8 cellular contexts compared by ENCODE assay signal in genomic region chr12:57846577-57847319, GRCh38. TPM values are rescaled to one million over a fixed set of nuclear protein-coding genes. Genes with fewer than 3 reads are reported as not detected.
A peak's percentile ranks its signal among the peaks of the same experiment; 100 is the strongest.
DNase-seq lines count a peak whose midpoint lies in the region; ATAC-seq and TF ChIP-seq lines count a peak whose summit lies in the region.

CTDSP2 (minus strand) TSS chr12:57846729; CDS start chr12:57846435, 294 bp downstream.

- peaks cover 13% of the 10 kb centered on the region for H3K36me3 Mint-ChIP-seq in brain

- peaks cover 6% of the 10 kb centered on the region for H3K27me3 Mint-ChIP-seq in brain

- peak within 1 kb of the TSS; percentile 84 to 91 (median 87) for H3K4me3 Mint-ChIP-seq in brain

- intact Hi-C loops in sciatic nerve (cut with DNase I) = no loop called here

- H3K9me3 Mint-ChIP-seq in brain = no peaks in the 10 kb centered on the region

- ATAC-seq in GM18502 (IDR thresholded peaks at IDR 0.05; ENCODE audit: poor library complexity, unreplicated experiment) = peak; percentile 51
- ATAC-seq in HG03064 (IDR thresholded peaks at IDR 0.05; ENCODE audit: low read depth, unreplicated experiment) = peak; percentile 20
- peak; percentile 96 for ATAC-seq in sciatic nerve
- no peak for ATAC-seq in GM18517 (IDR thresholded peaks at IDR 0.05; ENCODE audit: unreplicated experiment)

- peak within 1 kb of the TSS; percentile 92 to 100 (median 95) for H3K27ac Mint-ChIP-seq in brain

- peak; percentile 98 for DNase-seq in NCI-H2171 (lab: John Stamatoyannopoulos, UW)
- peak; percentile 98 for DNase-seq in UCSD-AML1 (lab: John Stamatoyannopoulos, UW; ENCODE audit: unreplicated experiment)
- peak; percentile 92 for DNase-seq in iPS DF 19.7 (ENCODE audit: low read depth, low spot score)
- peak; percentile 100 for DNase-seq in sciatic nerve (ENCODE audit: low spot score)

- peaks cover 65% of the 10 kb centered on the region for H3K4me1 Mint-ChIP-seq in brain

- no peak for TF ChIP-seq CTCF in brain (conservative IDR thresholded peaks at IDR 0.05)

RNA-seq across cellular contexts. Expression of gene CTDSP2, which starts in this region (rescaled TPM):
- 67.6 TPM for polyA plus RNA-seq in brain (ENCODE audit: insufficient read depth, low read depth, low replicate concordance)
- 202 TPM for total RNA-seq in sciatic nerve
